ENCODE assay signal across 18 cellular contexts in genomic region chr12:82089369-82090121, GRCh38.
DNase-seq lines count a peak whose midpoint lies in the region; ATAC-seq and TF ChIP-seq lines count a peak whose summit lies in the region.
"Had no signal": no experiment of that assay in that cellular context is flagged by ENCODE, and none has a peak within 500 bp of the region (broad histone marks: within the 10 kb centered on the region; RNA-seq: fewer than 3 reads in every experiment).

No MANE protein-coding gene starts in this region.

- no peaks in the 10 kb centered on the region for H3K27me3 ChIP-seq in hepatocyte
- H3K27me3 ChIP-seq: BE2C had no signal

- no peaks in the 10 kb centered on the region for H3K4me1 Mint-ChIP-seq in nephron progenitor cell
- H3K4me1 Mint-ChIP-seq: GM23338 had no signal

- no peaks in the 10 kb centered on the region for H3K36me3 Mint-ChIP-seq in nephron progenitor cell (ENCODE audit: low read depth)

- H3K27ac Mint-ChIP-seq in nephron progenitor cell: no peak overlapping the region
- H3K27ac Mint-ChIP-seq: CD4-positive, alpha-beta T cell; GM23338 had no signal

- no peaks in the 10 kb centered on the region for H3K27me3 Mint-ChIP-seq in nephron progenitor cell (ENCODE audit: low read depth, poor library complexity)
- H3K27me3 Mint-ChIP-seq: CD4-positive, alpha-beta T cell had no signal

- no peaks in the 10 kb centered on the region for H4K20me1 ChIP-seq in hepatocyte (ENCODE audit: insufficient read depth, poor library complexity, severe bottlenecking)

- TF ChIP-seq CTCF in hepatocyte (IDR thresholded peaks at IDR 0.05; ENCODE audit: poor library complexity): no peak
- no peak for TF ChIP-seq CTCF in nephron progenitor cell (IDR thresholded peaks at IDR 0.05)

- H3K36me3 ChIP-seq in hepatocyte (replicated peaks; ENCODE audit: insufficient read depth, low read depth): no peaks in the 10 kb centered on the region
- H3K36me3 ChIP-seq: BE2C had no signal

- H3K4me1 ChIP-seq in hepatocyte (ENCODE audit: insufficient read depth): no peaks in the 10 kb centered on the region
- H3K4me1 ChIP-seq: BE2C had no signal

- H3K4me3 Mint-ChIP-seq in nephron progenitor cell: no peak overlapping the region
- H3K4me3 Mint-ChIP-seq: CD4-positive, alpha-beta T cell; GM23338 had no signal

- H3K9me2 ChIP-seq in hepatocyte (replicated peaks; ENCODE audit: insufficient read depth): no peaks in the 10 kb centered on the region

- H2AFZ ChIP-seq in hepatocyte: no peak overlapping the region

- no peak overlapping the region for H3K27ac ChIP-seq in hepatocyte
- H3K27ac ChIP-seq: RWPE1 had no signal

- ATAC-seq in HG03280 (IDR thresholded peaks at IDR 0.05; ENCODE audit: unreplicated experiment): no peak
- ATAC-seq: GM23338 had no signal

- WGBS in hepatocyte (ENCODE audit: low lambda C conversion rate, missing lambda C conversion rate): 67% methylated on average over 7 of the region's 7 CpGs

- peaks cover 11% of the 10 kb centered on the region for H3K9me3 Mint-ChIP-seq in nephron progenitor cell

- no peaks in the 10 kb centered on the region for H3K79me2 ChIP-seq in hepatocyte

- H3K4me3 ChIP-seq in hepatocyte: no peak overlapping the region
- H3K4me3 ChIP-seq: GM23338 had no signal

- H3K4me2 ChIP-seq in hepatocyte: no peak overlapping the region
- H3K4me2 ChIP-seq: GM23338 had no signal

- no peaks in the 10 kb centered on the region for H3K9me3 ChIP-seq in hepatocyte (ENCODE audit: low read depth)
- H3K9me3 ChIP-seq: BE2C had no signal

- peak; percentile 5 to 10 for DNase-seq in SHP77 (lab: John Stamatoyannopoulos, UW)
- DNase-seq in SHP77 treated with DMSO at 0.1 percent for 48 hours (lab: John Stamatoyannopoulos, UW): no peak
- DNase-seq in NCI-H774 (lab: John Stamatoyannopoulos, UW): peak; percentile 42
- DNase-seq in hepatocyte (ENCODE audit: low spot score): peak; percentile 10
- no peak for DNase-seq in NCI-H187 treated with DMSO at 0.1 percent for 48 hours (lab: John Stamatoyannopoulos, UW)
- no peak for DNase-seq in activated CD4-positive, alpha-beta T cell treated with anti-CD3 and anti-CD28 coated beads, Interleukin-2, amount 50 U/mL, for 4 hours
- no peak for DNase-seq in nephron progenitor cell
- DNase-seq: BE2C; CD4-positive, alpha-beta T cell; DMS79; KG1; NCI-H2029 treated with DMSO at 0.1 percent for 48 hours; NCI-H2171; NCI-H446; NCI-H526 treated with DMSO at 0.1 percent for 48 hours had no signal

Comparison
In these comparisons a context has a peak if more than half of its experiments do, and no peak if none do; other contexts are left out.
1. DNase-seq: peak in SHP77 (2 of 2), NCI-H774 (single experiment) and hepatocyte (single experiment); none in SHP77 treated with DMSO at 0.1 percent for 48 hours (single experiment), NCI-H187 treated with DMSO at 0.1 percent for 48 hours (single experiment), activated CD4-positive, alpha-beta T cell treated with anti-CD3 and anti-CD28 coated beads, Interleukin-2, amount 50 U/mL, for 4 hours (0 of 2) and nephron progenitor cell (single experiment).